28 cellular contexts compared by ENCODE assay signal in genomic region chr10:28431139-28431538, GRCh38.
"Had no signal": no experiment of that assay in that cellular context is flagged by ENCODE, and none has a peak within 500 bp of the region (broad histone marks: within the 10 kb centered on the region; RNA-seq: fewer than 3 reads in every experiment).

No MANE protein-coding gene starts in this region.

- H3K27me3 Mint-ChIP-seq: stimulated activated naive CD8-positive, alpha-beta T cell treated with anti-CD3 and anti-CD28 coated beads, Interleukin-15, Interleukin-2, amounts not matched to agents 100 ng/mL and 50 ng/mL, for 24 hours; type B pancreatic cell had no signal

- H3K4me3 Mint-ChIP-seq: activated naive CD4-positive, alpha-beta T cell treated with anti-CD3 and anti-CD28 coated beads for 36 hours; activated naive CD8-positive, alpha-beta T cell treated with anti-CD3 and anti-CD28 coated beads for 36 hours; activated T-helper 1 cell treated with anti-CD3 and anti-CD28 coated beads, Interleukin-12 subunit alpha, Interleukin-12 subunit beta, Interleukin-2, Interleukin-4 antibody, amounts not matched to agents 30 ng/mL and 10 ng/mL and 1 ng/mL, durations not matched to agents 14 hours and 24 hours and 36 hours; brain; stimulated activated effector memory CD8-positive, alpha-beta T cell treated with anti-CD3 and anti-CD28 coated beads, Interleukin-12 subunit alpha, Interleukin-12 subunit beta, amount 100 ng/mL, for 72 hours; stimulated activated naive CD8-positive, alpha-beta T cell treated with anti-CD3 and anti-CD28 coated beads, Interleukin-15, Interleukin-2, amounts not matched to agents 100 ng/mL and 50 ng/mL, for 24 hours; type B pancreatic cell had no signal

- ATAC-seq: left colon; naive thymus-derived CD4-positive, alpha-beta T cell; stimulated activated effector memory CD8-positive, alpha-beta T cell treated with anti-CD3 and anti-CD28 coated beads, Interleukin-12 subunit alpha, Interleukin-12 subunit beta, amount 100 ng/mL, for 72 hours had no signal

- H3K36me3 ChIP-seq: adrenal gland, cardiac muscle cell, colonic mucosa, pancreas, prostate gland, sigmoid colon, thoracic aorta, vagina had no signal

- H3K27ac Mint-ChIP-seq: activated naive CD4-positive, alpha-beta T cell treated with anti-CD3 and anti-CD28 coated beads for 36 hours; activated naive CD8-positive, alpha-beta T cell treated with anti-CD3 and anti-CD28 coated beads for 36 hours; activated T-helper 1 cell treated with anti-CD3 and anti-CD28 coated beads, Interleukin-12 subunit alpha, Interleukin-12 subunit beta, Interleukin-2, Interleukin-4 antibody, amounts not matched to agents 30 ng/mL and 10 ng/mL and 1 ng/mL, durations not matched to agents 14 hours and 24 hours and 36 hours; brain; naive thymus-derived CD4-positive, alpha-beta T cell; stimulated activated effector memory CD8-positive, alpha-beta T cell treated with anti-CD3 and anti-CD28 coated beads, Interleukin-12 subunit alpha, Interleukin-12 subunit beta, amount 100 ng/mL, for 72 hours; stimulated activated naive CD8-positive, alpha-beta T cell treated with anti-CD3 and anti-CD28 coated beads, Interleukin-15, Interleukin-2, amounts not matched to agents 100 ng/mL and 50 ng/mL, for 24 hours; type B pancreatic cell had no signal

- H3K27me3 ChIP-seq: adrenal gland, cardiac muscle cell, colonic mucosa, pancreas, sigmoid colon, vagina had no signal

- H3K36me3 Mint-ChIP-seq: activated naive CD8-positive, alpha-beta T cell treated with anti-CD3 and anti-CD28 coated beads for 36 hours; brain; naive thymus-derived CD4-positive, alpha-beta T cell; stimulated activated effector memory CD8-positive, alpha-beta T cell treated with anti-CD3 and anti-CD28 coated beads, Interleukin-12 subunit alpha, Interleukin-12 subunit beta, amount 100 ng/mL, for 72 hours; type B pancreatic cell had no signal

- DNase-seq: activated CD4-positive, alpha-beta T cell treated with anti-CD3 and anti-CD28 coated beads for 4 hours; activated CD4-positive, alpha-beta T cell treated with anti-CD3 and anti-CD28 coated beads, Interleukin-2, amount 50 U/mL, for 48 hours; activated CD8-positive, alpha-beta memory T cell treated with anti-CD3 and anti-CD28 coated beads for 24 hours; activated effector memory CD4-positive, alpha-beta T cell treated with anti-CD3 and anti-CD28 coated beads, Interleukin-2, amount 50 U/mL, for 16 hours; activated naive CD4-positive, alpha-beta T cell treated with anti-CD3 and anti-CD28 coated beads for 36 hours; activated naive CD8-positive, alpha-beta T cell treated with anti-CD3 and anti-CD28 coated beads for 36 hours; adrenal gland; aorta; cerebellar nuclear complex; colonic mucosa; effector memory CD4-positive, alpha-beta T cell; left colon; midbrain; naive thymus-derived CD4-positive, alpha-beta T cell; pancreas; retina; sigmoid colon; small intestine; stimulated activated CD4-positive, alpha-beta T cell treated with anti-CD3 and anti-CD28 coated beads, Interleukin-4, amount 100 ng/mL, for 24 hours had no signal

- H3K9me3 Mint-ChIP-seq: activated naive CD4-positive, alpha-beta T cell treated with anti-CD3 and anti-CD28 coated beads for 36 hours; activated T-helper 1 cell treated with anti-CD3 and anti-CD28 coated beads, Interleukin-12 subunit alpha, Interleukin-12 subunit beta, Interleukin-2, Interleukin-4 antibody, amounts not matched to agents 30 ng/mL and 10 ng/mL and 1 ng/mL, durations not matched to agents 14 hours and 24 hours and 36 hours; stimulated activated effector memory CD8-positive, alpha-beta T cell treated with anti-CD3 and anti-CD28 coated beads, Interleukin-12 subunit alpha, Interleukin-12 subunit beta, amount 100 ng/mL, for 72 hours; stimulated activated naive CD8-positive, alpha-beta T cell treated with anti-CD3 and anti-CD28 coated beads, Interleukin-15, Interleukin-2, amounts not matched to agents 100 ng/mL and 50 ng/mL, for 24 hours; type B pancreatic cell had no signal

- H3K4me3 ChIP-seq: adrenal gland, cardiac muscle cell, colonic mucosa, pancreas, prostate gland, sigmoid colon, thoracic aorta, vagina had no signal
